Comparison of ENCODE assay signal across 8 cellular contexts in genomic region chr4:6673191-6673659, GRCh38. TPM values are rescaled to one million over a fixed set of nuclear protein-coding genes. Genes with fewer than 3 reads are reported as not detected.
A peak's percentile ranks its signal among the peaks of the same experiment; 100 is the strongest.
DNase-seq lines count a peak whose midpoint lies in the region; ATAC-seq and TF ChIP-seq lines count a peak whose summit lies in the region.
"Not testable (repeated sequence)": the region's sequence is repeated elsewhere in the genome, so short reads cannot be mapped to it uniquely, and the experiment has no call there.

No MANE protein-coding gene starts in this region.

- peak overlapping the region; percentile 67 to 98 (median 96) for H3K4me2 ChIP-seq in BLaER1 treated with 17β-estradiol and CSF1 and Interleukin-3, amounts not matched to agents 10 nM and 100 nM

- peak overlapping the region; percentile 57 to 95 (median 91); a peak in 21 of 22 replicates for H3K27ac ChIP-seq in BLaER1 treated with 17β-estradiol and CSF1 and Interleukin-3, amounts not matched to agents 10 nM and 100 nM
- H3K27ac ChIP-seq in HUES6 (ENCODE audit: low read depth, low read length): not testable (repeated sequence)
- H3K27ac ChIP-seq in colonic mucosa: peak overlapping the region; percentile 89
- H3K27ac ChIP-seq in right cardiac atrium (ENCODE audit: low read length): peak overlapping the region; percentile 85

- H3K9me3 Mint-ChIP-seq in nephron; stimulated activated effector memory CD8-positive, alpha-beta T cell treated with anti-CD3 and anti-CD28 coated beads, Interleukin-12 subunit alpha, Interleukin-12 subunit beta, amount 100 ng/mL, for 72 hours: not testable (repeated sequence)

- H3K27me3 Mint-ChIP-seq in nephron (ENCODE audit: low read depth): not testable (repeated sequence)

- H3K4me1 Mint-ChIP-seq in nephron: peaks cover 40% of the 10 kb centered on the region
- H3K4me1 Mint-ChIP-seq in stimulated activated effector memory CD8-positive, alpha-beta T cell treated with anti-CD3 and anti-CD28 coated beads, Interleukin-12 subunit alpha, Interleukin-12 subunit beta, amount 100 ng/mL, for 72 hours: peaks cover 42% of the 10 kb centered on the region

- peak overlapping the region; percentile 69 to 86 (median 84) for H3K4me3 ChIP-seq in BLaER1 treated with 17β-estradiol and CSF1 and Interleukin-3, amounts not matched to agents 10 nM and 100 nM
- H3K4me3 ChIP-seq in HUES6 (ENCODE audit: low read depth, low read length) (peak overlapping the region; percentile 68), colonic mucosa (peak overlapping the region; percentile 78), right cardiac atrium (ENCODE audit: low read length) (peak overlapping the region; percentile 76)

- H3K36me3 ChIP-seq in BLaER1 treated with 17β-estradiol and CSF1 and Interleukin-3, amounts not matched to agents 10 nM and 100 nM: peaks cover under 1 to 29% (median 16%) of the 10 kb centered on the region in 11 experiments; a peak in 16 of 22 replicates
- peaks cover 22% of the 10 kb centered on the region for H3K36me3 ChIP-seq in HUES6 (ENCODE audit: control insufficient read depth, insufficient read depth, low read length)
- H3K36me3 ChIP-seq in colonic mucosa: not testable (repeated sequence)

- 40% methylated on average over 14 of the region's 14 CpGs for WGBS in right cardiac atrium

- peaks cover 32 to 42% (median 36%) of the 10 kb centered on the region in 10 experiments for H3K4me1 ChIP-seq in BLaER1 treated with 17β-estradiol and CSF1 and Interleukin-3, amounts not matched to agents 10 nM and 100 nM
- peaks cover 15% of the 10 kb centered on the region for H3K4me1 ChIP-seq in HUES6 (ENCODE audit: control insufficient read depth, insufficient read depth, low read length)
- not testable (repeated sequence) for H3K4me1 ChIP-seq in colonic mucosa; right cardiac atrium (ENCODE audit: control insufficient read depth, insufficient read depth, low read length)

- H3K27me3 ChIP-seq in BLaER1 treated with 17β-estradiol and CSF1 and Interleukin-3, amounts not matched to agents 10 nM and 100 nM; HUES6 (ENCODE audit: control insufficient read depth, insufficient read depth, low read length); colonic mucosa; right cardiac atrium (ENCODE audit: control insufficient read depth, insufficient read depth): not testable (repeated sequence)

- peak overlapping the region; percentile 93 to 98 (median 97) for H3K4me3 Mint-ChIP-seq in nephron
- peak overlapping the region; percentile 88 for H3K4me3 Mint-ChIP-seq in stimulated activated effector memory CD8-positive, alpha-beta T cell treated with anti-CD3 and anti-CD28 coated beads, Interleukin-12 subunit alpha, Interleukin-12 subunit beta, amount 100 ng/mL, for 72 hours

- ATAC-seq in right cardiac atrium: peak; percentile 16 to 22
- ATAC-seq in stimulated activated effector memory CD8-positive, alpha-beta T cell treated with anti-CD3 and anti-CD28 coated beads, Interleukin-12 subunit alpha, Interleukin-12 subunit beta, amount 100 ng/mL, for 72 hours: peak; percentile 29

- not testable (repeated sequence) for TF ChIP-seq CTCF in colonic mucosa (IDR thresholded peaks at IDR 0.05); nephron (IDR thresholded peaks at IDR 0.05; ENCODE audit: unreplicated experiment in 3 of 3)

- DNase-seq in RPMI7951 (ENCODE audit: low read depth): peak; percentile 40
- DNase-seq in activated T-cell treated with anti-CD3 and anti-CD28 coated beads for 48 hours (ENCODE audit: low read depth): peak; percentile 61
- DNase-seq in colonic mucosa: peak; percentile 57
- peak in 1 of 3 donors; percentile 60 for DNase-seq in right cardiac atrium
- DNase-seq in stimulated activated effector memory CD8-positive, alpha-beta T cell treated with anti-CD3 and anti-CD28 coated beads, Interleukin-12 subunit alpha, Interleukin-12 subunit beta, amount 100 ng/mL, for 72 hours (ENCODE audit: low spot score in 2 of 2): not testable (repeated sequence)

- peak overlapping the region; percentile 96 to 98 (median 97) for H3K27ac Mint-ChIP-seq in nephron
- H3K27ac Mint-ChIP-seq in stimulated activated effector memory CD8-positive, alpha-beta T cell treated with anti-CD3 and anti-CD28 coated beads, Interleukin-12 subunit alpha, Interleukin-12 subunit beta, amount 100 ng/mL, for 72 hours: peak overlapping the region; percentile 93

- not testable (repeated sequence) for H3K9me3 ChIP-seq in BLaER1 treated with 17β-estradiol and CSF1 and Interleukin-3, amounts not matched to agents 10 nM and 100 nM (replicated peaks in 1 of 11); HUES6 (ENCODE audit: control insufficient read depth, insufficient read depth, low read depth, low read length); colonic mucosa; right cardiac atrium (ENCODE audit: control insufficient read depth, low read length)

- intact Hi-C loops in colonic mucosa (cut with DNase I); right cardiac atrium (cut with DNase I): not testable (repeated sequence)

- H4K20me1 ChIP-seq in BLaER1 treated with 17β-estradiol and CSF1 and Interleukin-3, amounts not matched to agents 10 nM and 100 nM: peaks cover 25 to 41% (median 33%) of the 10 kb centered on the region in 11 experiments; a peak in 20 of 22 replicates

- peak overlapping the region; percentile 72 to 95 (median 90); a peak in 21 of 22 replicates for H3K9ac ChIP-seq in BLaER1 treated with 17β-estradiol and CSF1 and Interleukin-3, amounts not matched to agents 10 nM and 100 nM
- peak overlapping the region; percentile 57 for H3K9ac ChIP-seq in HUES6 (ENCODE audit: low read length)
- peak overlapping the region; percentile 8 to 59 for H3K9ac ChIP-seq in colonic mucosa (ENCODE audit: low read depth in 2 of 2, low read length in 2 of 2)

- H3K36me3 Mint-ChIP-seq in nephron (ENCODE audit: low read depth): peaks cover 42% of the 10 kb centered on the region
- H3K36me3 Mint-ChIP-seq in stimulated activated effector memory CD8-positive, alpha-beta T cell treated with anti-CD3 and anti-CD28 coated beads, Interleukin-12 subunit alpha, Interleukin-12 subunit beta, amount 100 ng/mL, for 72 hours: peaks cover 53% of the 10 kb centered on the region

RNA-seq across cellular contexts. Expression of gene S100P, which starts 20.5 kb away (rescaled TPM):
- total RNA-seq in RPMI7951 (2014; rRNA removed; shearing (Covaris generic)): not detected in 2 replicates
- 100 to 1,000 TPM; 137 to 547 TPM for total RNA-seq in colonic mucosa
- total RNA-seq in right cardiac atrium: 1 to 10 TPM in 1 of 4 donors, not detected in 3; 1.5 TPM
- 0.16 TPM for polyA plus RNA-seq in right cardiac atrium

RNA-seq across cellular contexts. Expression of gene MRFAP1, which starts 32.7 kb away (rescaled TPM):
- 110 and 112 TPM in 2 replicates for total RNA-seq in RPMI7951 (2014; rRNA removed; shearing (Covaris generic))
- total RNA-seq in colonic mucosa (100 to 1,000 TPM; 214 to 274 TPM), right cardiac atrium (100 to 1,000 TPM; 250 to 276 (median 263) TPM)
- polyA plus RNA-seq in right cardiac atrium: 335 TPM

RNA-seq across cellular contexts. Expression of gene MRFAP1L1, which starts 36.4 kb away (rescaled TPM):
- 53.2 and 61.4 TPM in 2 replicates for total RNA-seq in RPMI7951 (2014; rRNA removed; shearing (Covaris generic))
- total RNA-seq in colonic mucosa: 10 to 100 TPM; 33.6 to 37.4 TPM
- total RNA-seq in right cardiac atrium: 10 to 100 TPM; 51.9 to 58.6 (median 54.1) TPM
- polyA plus RNA-seq in right cardiac atrium: 73.4 TPM

RNA-seq across cellular contexts. Expression of gene BLOC1S4, which starts 42.7 kb away (rescaled TPM):
- 11.5 and 21.2 TPM in 2 replicates for total RNA-seq in RPMI7951 (2014; rRNA removed; shearing (Covaris generic))
- total RNA-seq in colonic mucosa (10 to 100 TPM; 14.4 to 16.4 TPM), right cardiac atrium (1 to 10 TPM; 7.5 to 9.1 (median 8.4) TPM)
- polyA plus RNA-seq in right cardiac atrium: 7.0 TPM

Comparison
In these comparisons a context has a peak if more than half of its experiments do, and no peak if none do; other contexts are left out.
1. H3K9ac ChIP-seq: peak in every context shown above with its lines; median percentile 90 in BLaER1 treated with 17β-estradiol and CSF1 and Interleukin-3, amounts not matched to agents 10 nM and 100 nM; 57 in HUES6; 34 in colonic mucosa.
2. RNA of gene S100P, which starts 20.5 kb away (total RNA-seq): 137 to 547 TPM in colonic mucosa; 1.5 TPM in right cardiac atrium and not detected in RPMI7951; every median in the first group is over 10 times any median in the second.
3. Peak in every context shown above with its lines, with median percentiles within 50 percentile points of each other: H3K4me3 ChIP-seq.